8 cellular contexts compared by ENCODE assay signal in genomic region chr9:38391278-38392118, GRCh38. TPM values are rescaled to one million over a fixed set of nuclear protein-coding genes. Genes with fewer than 3 reads are reported as not detected.
A peak's percentile ranks its signal among the peaks of the same experiment; 100 is the strongest.
DNase-seq lines count a peak whose midpoint lies in the region; ATAC-seq and TF ChIP-seq lines count a peak whose summit lies in the region.

No MANE protein-coding gene starts in this region.

- 81 to 87% (median 86%) methylated on average over 17 to 18 of the region's 18 CpGs for WGBS in adrenal gland, 4 donors

- H3K27me3 Mint-ChIP-seq in CD4-positive, CD25-positive, alpha-beta regulatory T cell: peaks cover 15% of the 10 kb centered on the region
- H3K27me3 Mint-ChIP-seq in dendritic cell treated with granulocyte-macrophage colony-stimulating factor and Interleukin-4, amounts not matched to agents 40 ng/mL and 50 ng/mL, for 4 days: peaks cover 17% of the 10 kb centered on the region
- H3K27me3 Mint-ChIP-seq in nephron progenitor cell (ENCODE audit: low read depth, poor library complexity): peaks cover 17% of the 10 kb centered on the region

- H3K4me1 Mint-ChIP-seq in CD4-positive, CD25-positive, alpha-beta regulatory T cell: peaks cover 0 to 29% (median 15%) of the 10 kb centered on the region in 4 donors
- peaks cover 33% of the 10 kb centered on the region for H3K4me1 Mint-ChIP-seq in dendritic cell treated with granulocyte-macrophage colony-stimulating factor and Interleukin-4, amounts not matched to agents 40 ng/mL and 50 ng/mL, for 4 days (ENCODE audit: low read depth)
- H3K4me1 Mint-ChIP-seq in nephron progenitor cell: peaks cover 55% of the 10 kb centered on the region

- peaks cover 24% of the 10 kb centered on the region for H3K79me2 ChIP-seq in Karpas-422 (ENCODE audit: low read length)

- H3K9me2 ChIP-seq in Karpas-422 (replicated peaks; ENCODE audit: insufficient read depth, low read length): no peaks in the 10 kb centered on the region

- peak overlapping the region in 2 of 3 donors; percentile 21 to 88 for H3K27ac Mint-ChIP-seq in CD4-positive, CD25-positive, alpha-beta regulatory T cell
- H3K27ac Mint-ChIP-seq in dendritic cell treated with granulocyte-macrophage colony-stimulating factor and Interleukin-4, amounts not matched to agents 40 ng/mL and 50 ng/mL, for 4 days: peak overlapping the region; percentile 88
- no peak overlapping the region for H3K27ac Mint-ChIP-seq in nephron progenitor cell

- peak overlapping the region; percentile 73 for H3K4me3 ChIP-seq in CD4-positive, CD25-positive, alpha-beta regulatory T cell (ENCODE audit: low read depth, low read length)
- H3K4me3 ChIP-seq in Karpas-422 (ENCODE audit: low read length) (peak overlapping the region; percentile 91), adrenal gland (peak overlapping the region in 1 of 4 donors; percentile 74)

- no peaks in the 10 kb centered on the region for H3K27me3 ChIP-seq in CD4-positive, CD25-positive, alpha-beta regulatory T cell (ENCODE audit: control insufficient read depth, insufficient read depth, low read length)
- H3K27me3 ChIP-seq in Karpas-422 (ENCODE audit: low read length) (0 out of 2 replicates have a peak, but pooled peaks cover 4% of the 10 kb centered on the region), adrenal gland (no peaks in the 10 kb centered on the region)

- H3K4me1 ChIP-seq in CD4-positive, CD25-positive, alpha-beta regulatory T cell (ENCODE audit: control insufficient read depth, insufficient read depth, low read length, poor library complexity, severe bottlenecking): peaks cover 14% of the 10 kb centered on the region
- H3K4me1 ChIP-seq in Karpas-422 (ENCODE audit: low read length): peaks cover 14% of the 10 kb centered on the region
- H3K4me1 ChIP-seq in adrenal gland (replicated peaks in 1 of 2): peaks cover 8 to 11% of the 10 kb centered on the region in 2 donors

- no peak for ATAC-seq in CD4-positive, CD25-positive, alpha-beta regulatory T cell (ENCODE audit: low read depth in 2 of 2)
- no peak for ATAC-seq in sciatic nerve

- DNase-seq in CD4-positive, CD25-positive, alpha-beta regulatory T cell: no peak
- no peak for DNase-seq in Karpas-422
- DNase-seq in nephron progenitor cell: no peak
- DNase-seq in sciatic nerve (ENCODE audit: low spot score): no peak
- no peak for DNase-seq in G401 (ENCODE audit: low spot score)
- no peak for DNase-seq in NCI-H1930 (lab: John Stamatoyannopoulos, UW)
- no peak for DNase-seq in adrenal gland

- H3K9ac ChIP-seq in Karpas-422 (ENCODE audit: low read length): peak overlapping the region; percentile 84; the same call in 1 of the 2 replicates

- intact Hi-C loops in dendritic cell treated with granulocyte-macrophage colony-stimulating factor and Interleukin-4, amounts not matched to agents 40 ng/mL and 50 ng/mL, for 4 days (cut with micrococcal nuclease): loop anchor here (10.0 kb wide), 1 partner anchor 487 kb away; the partner anchor contains the start of gene SLC25A51
- intact Hi-C loops in sciatic nerve (cut with DNase I): no loop called here
- intact Hi-C loops in adrenal gland (cut with DNase I): no loop called here

- H3K4me2 ChIP-seq in Karpas-422 (ENCODE audit: low read depth, low read length, poor library complexity, severe bottlenecking): peak overlapping the region; percentile 89

- peak overlapping the region; percentile 84 to 96 (median 94) for H3K4me3 Mint-ChIP-seq in CD4-positive, CD25-positive, alpha-beta regulatory T cell
- peak overlapping the region; percentile 97 for H3K4me3 Mint-ChIP-seq in dendritic cell treated with granulocyte-macrophage colony-stimulating factor and Interleukin-4, amounts not matched to agents 40 ng/mL and 50 ng/mL, for 4 days
- peak overlapping the region; percentile 95 for H3K4me3 Mint-ChIP-seq in nephron progenitor cell

- H3K27ac ChIP-seq in CD4-positive, CD25-positive, alpha-beta regulatory T cell (ENCODE audit: insufficient read depth, low read length, poor library complexity, severe bottlenecking): no peak overlapping the region
- H3K27ac ChIP-seq in Karpas-422 (ENCODE audit: low read length): no peak overlapping the region
- H3K27ac ChIP-seq in adrenal gland: no peak overlapping the region

- in situ Hi-C loops in G401 (cut with HindIII; ENCODE audit: low sequenced_read_pairs): no loop called here

- peaks cover 13% of the 10 kb centered on the region for H3K36me3 Mint-ChIP-seq in CD4-positive, CD25-positive, alpha-beta regulatory T cell
- peaks cover 23% of the 10 kb centered on the region for H3K36me3 Mint-ChIP-seq in dendritic cell treated with granulocyte-macrophage colony-stimulating factor and Interleukin-4, amounts not matched to agents 40 ng/mL and 50 ng/mL, for 4 days (ENCODE audit: low read depth)
- peaks cover 22% of the 10 kb centered on the region for H3K36me3 Mint-ChIP-seq in nephron progenitor cell (ENCODE audit: low read depth)

- no peaks in the 10 kb centered on the region for H4K20me1 ChIP-seq in Karpas-422 (ENCODE audit: insufficient read depth, low read depth, low read length)

- H3K36me3 ChIP-seq in CD4-positive, CD25-positive, alpha-beta regulatory T cell (ENCODE audit: control insufficient read depth, insufficient read depth, low read length): peaks cover 6% of the 10 kb centered on the region
- H3K36me3 ChIP-seq in Karpas-422 (ENCODE audit: insufficient read depth, low read length): no peaks in the 10 kb centered on the region; the same call in 1 of the 2 replicates
- H3K36me3 ChIP-seq in adrenal gland (replicated peaks in 1 of 2): no peaks in the 10 kb centered on the region

- no peaks in the 10 kb centered on the region for H3K9me3 Mint-ChIP-seq in CD4-positive, CD25-positive, alpha-beta regulatory T cell
- H3K9me3 Mint-ChIP-seq in dendritic cell treated with granulocyte-macrophage colony-stimulating factor and Interleukin-4, amounts not matched to agents 40 ng/mL and 50 ng/mL, for 4 days: no peaks in the 10 kb centered on the region
- H3K9me3 Mint-ChIP-seq in nephron progenitor cell: no peaks in the 10 kb centered on the region

- TF ChIP-seq CTCF in nephron progenitor cell (IDR thresholded peaks at IDR 0.05): no peak
- no peak for TF ChIP-seq CTCF in adrenal gland (IDR thresholded peaks at IDR 0.05)

- H3K9me3 ChIP-seq in CD4-positive, CD25-positive, alpha-beta regulatory T cell (ENCODE audit: control insufficient read depth in 2 of 2, low read length in 2 of 2): no peaks in the 10 kb centered on the region
- H3K9me3 ChIP-seq in Karpas-422 (ENCODE audit: low read length): no peaks in the 10 kb centered on the region
- no peaks in the 10 kb centered on the region for H3K9me3 ChIP-seq in adrenal gland (replicated peaks in 1 of 3)

- TF ChIP-seq POLR2A in adrenal gland (IDR thresholded peaks at IDR 0.05): no peak

- H2AFZ ChIP-seq in Karpas-422 (ENCODE audit: low read length): no peak overlapping the region

RNA-seq across cellular contexts. Expression of gene ALDH1B1, which starts 1.0 kb away (rescaled TPM):
- 1.7 TPM for total RNA-seq in CD4-positive, CD25-positive, alpha-beta regulatory T cell
- 10 to 100 TPM in 1 of 4 donors, 1 to 10 TPM in 3; 8.0 to 11.8 (median 9.4) TPM for polyA plus RNA-seq in CD4-positive, CD25-positive, alpha-beta regulatory T cell
- 10.3 and 16.3 TPM in 2 replicates for total RNA-seq in Karpas-422 (2014; rRNA removed; shearing (Covaris generic); ENCODE audit: low replicate concordance)
- total RNA-seq in sciatic nerve: 9.3 TPM
- total RNA-seq in G401 (2014; rRNA removed; shearing (Covaris generic)): 61.8 and 87.4 TPM in 2 replicates
- total RNA-seq in adrenal gland: 10 to 100 TPM; 15.5 to 46.8 (median 19.3) TPM
- polyA plus RNA-seq in adrenal gland: 10 to 100 TPM in 1 of 3 donors, 1 to 10 TPM in 2; 4.4 to 41.4 (median 6.2) TPM

RNA-seq across cellular contexts. Expression of gene IGFBPL1, which starts 32.8 kb away (rescaled TPM):
- not detected for total RNA-seq in CD4-positive, CD25-positive, alpha-beta regulatory T cell
- polyA plus RNA-seq in CD4-positive, CD25-positive, alpha-beta regulatory T cell: not detected
- not detected in 2 replicates for total RNA-seq in Karpas-422 (2014; rRNA removed; shearing (Covaris generic); ENCODE audit: low replicate concordance)
- total RNA-seq in sciatic nerve (not detected), adrenal gland (1 to 10 TPM in 3 of 8 donors, under 1 TPM in 1, not detected in 4; 0.23 to 5.2 (median 1.5) TPM)
- total RNA-seq in G401 (2014; rRNA removed; shearing (Covaris generic)): 1.3 TPM in 1 of 2 replicates, not detected in the other
- 1 to 10 TPM in 1 of 3 donors, under 1 TPM in 2; 0.17 to 1.9 (median 0.40) TPM for polyA plus RNA-seq in adrenal gland
